ENCODE assay signal across 9 cellular contexts in the genomic region with DNA sequence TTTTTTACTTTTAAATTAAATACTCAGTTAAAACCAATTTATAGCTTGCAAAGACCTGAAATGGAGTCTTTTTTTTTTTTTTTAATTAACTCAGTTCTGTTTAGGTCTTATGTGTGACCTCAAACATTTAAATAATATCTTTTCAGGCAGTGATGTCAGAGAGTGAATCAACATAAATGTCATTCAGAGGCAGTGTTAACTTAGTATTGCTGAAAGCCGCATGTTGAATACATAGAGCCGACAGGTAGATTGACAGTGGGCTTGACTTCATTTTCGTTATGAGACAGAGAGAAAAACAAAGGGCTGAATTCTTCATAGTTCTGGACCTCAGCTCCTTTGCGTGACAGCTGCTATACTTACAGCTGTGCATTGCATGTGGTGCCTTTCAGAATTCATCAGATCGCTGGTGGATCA. TPM values are rescaled to one million over a fixed set of nuclear protein-coding genes. Genes with fewer than 3 reads are reported as not detected.
A peak's percentile ranks its signal among the peaks of the same experiment; 100 is the strongest.
DNase-seq lines count a peak whose midpoint lies in the region; ATAC-seq and TF ChIP-seq lines count a peak whose summit lies in the region.
"Had no signal": no experiment of that assay in that cellular context is flagged by ENCODE, and none has a peak within 500 bp of the region (broad histone marks: within the 10 kb centered on the region; RNA-seq: fewer than 3 reads in every experiment).

No MANE protein-coding gene starts in this region.

- no peaks in the 10 kb centered on the region for H3K27me3 Mint-ChIP-seq in activated naive CD4-positive, alpha-beta T cell treated with anti-CD3 and anti-CD28 coated beads, Interleukin-2, amount 50 U/mL, for 24 hours

- H3K36me3 ChIP-seq in Karpas-422 (ENCODE audit: insufficient read depth, low read length) (no peaks in the 10 kb centered on the region), endocrine pancreas (ENCODE audit: control insufficient read depth, insufficient read depth, low read length) (no peaks in the 10 kb centered on the region), thyroid gland (no peaks in the 10 kb centered on the region)
- H3K36me3 ChIP-seq: BE2C had no signal

- peak overlapping the region; percentile 49 for H3K4me3 Mint-ChIP-seq in activated naive CD4-positive, alpha-beta T cell treated with anti-CD3 and anti-CD28 coated beads, Interleukin-2, amount 50 U/mL, for 24 hours

- peaks cover 38% of the 10 kb centered on the region for H4K20me1 ChIP-seq in Karpas-422 (ENCODE audit: insufficient read depth, low read depth, low read length)

- no peak overlapping the region for H3K27ac Mint-ChIP-seq in activated naive CD4-positive, alpha-beta T cell treated with anti-CD3 and anti-CD28 coated beads, Interleukin-2, amount 50 U/mL, for 24 hours

- no peaks in the 10 kb centered on the region for H3K9me3 ChIP-seq in Karpas-422 (ENCODE audit: low read length)
- H3K9me3 ChIP-seq in endocrine pancreas (ENCODE audit: control insufficient read depth, low read length), result no peaks in the 10 kb centered on the region
- H3K9me3 ChIP-seq in thyroid gland, result no peaks in the 10 kb centered on the region
- no peaks in the 10 kb centered on the region for H3K9me3 ChIP-seq in right cardiac atrium (ENCODE audit: control insufficient read depth, low read length)
- H3K9me3 ChIP-seq: BE2C had no signal

- peak overlapping the region; percentile 81 for H3K4me2 ChIP-seq in Karpas-422 (ENCODE audit: low read depth, low read length, poor library complexity, severe bottlenecking)

- H3K36me3 Mint-ChIP-seq in activated naive CD4-positive, alpha-beta T cell treated with anti-CD3 and anti-CD28 coated beads, Interleukin-2, amount 50 U/mL, for 24 hours, result peaks cover 16% of the 10 kb centered on the region

- WGBS in thyroid gland, 2 donors, result 87 to 89% methylated on average over 5 of the region's 5 CpGs
- WGBS in right cardiac atrium, result 82% methylated on average over 5 of the region's 5 CpGs

- TF ChIP-seq CTCF in thyroid gland (IDR thresholded peaks at IDR 0.05), result no peak

- H3K9me2 ChIP-seq in Karpas-422 (replicated peaks; ENCODE audit: insufficient read depth, low read length), result no peaks in the 10 kb centered on the region

- H3K27me3 ChIP-seq in Karpas-422 (ENCODE audit: low read length) (no peaks in the 10 kb centered on the region), endocrine pancreas (ENCODE audit: control insufficient read depth, insufficient read depth, low read length) (no peaks in the 10 kb centered on the region), thyroid gland (no peaks in the 10 kb centered on the region), right cardiac atrium (ENCODE audit: control insufficient read depth, insufficient read depth) (no peaks in the 10 kb centered on the region)
- H3K27me3 ChIP-seq: BE2C had no signal

- H3K4me1 ChIP-seq in Karpas-422 (ENCODE audit: low read length), result peaks cover 68% of the 10 kb centered on the region
- H3K4me1 ChIP-seq in endocrine pancreas (ENCODE audit: control insufficient read depth, insufficient read depth, low read length), result peaks cover 20% of the 10 kb centered on the region
- H3K4me1 ChIP-seq in thyroid gland, result peaks cover 55 to 56% of the 10 kb centered on the region in 2 donors
- H3K4me1 ChIP-seq in right cardiac atrium (ENCODE audit: control insufficient read depth, insufficient read depth, low read length), result peaks cover 21% of the 10 kb centered on the region
- H3K4me1 ChIP-seq: BE2C had no signal

- H2AFZ ChIP-seq in Karpas-422 (ENCODE audit: low read length), result no peak overlapping the region

- DNase-seq in activated naive CD4-positive, alpha-beta T cell treated with Interleukin-2 at 50 U/mL for 16 hours, result no peak
- DNase-seq in Karpas-422, result no peak
- no peak for DNase-seq in thyroid gland
- DNase-seq in H4 (ENCODE audit: low spot score), result no peak
- DNase-seq in NCI-H69 (lab: John Stamatoyannopoulos, UW), result no peak
- no peak for DNase-seq in right cardiac atrium
- DNase-seq: BE2C had no signal

- peaks cover 67% of the 10 kb centered on the region for H3K79me2 ChIP-seq in Karpas-422 (ENCODE audit: low read length)

- H3K9me3 Mint-ChIP-seq in activated naive CD4-positive, alpha-beta T cell treated with anti-CD3 and anti-CD28 coated beads, Interleukin-2, amount 50 U/mL, for 24 hours, result no peaks in the 10 kb centered on the region

- H3K9ac ChIP-seq in Karpas-422 (ENCODE audit: low read length), result peak overlapping the region; percentile 89; the same call in 1 of the 2 replicates
- H3K9ac ChIP-seq in endocrine pancreas (ENCODE audit: control insufficient read depth, insufficient read depth, low read length), result no peak overlapping the region

- H3K4me1 Mint-ChIP-seq in activated naive CD4-positive, alpha-beta T cell treated with anti-CD3 and anti-CD28 coated beads, Interleukin-2, amount 50 U/mL, for 24 hours, result peaks cover 71% of the 10 kb centered on the region

- intact Hi-C loops in thyroid gland (cut with DNase I) (no loop called here), right cardiac atrium (cut with DNase I) (no loop called here)

- TF ChIP-seq POLR2A in thyroid gland (IDR thresholded peaks at IDR 0.05), result no peak

- no peak overlapping the region for H3K27ac ChIP-seq in Karpas-422 (ENCODE audit: low read length)
- H3K27ac ChIP-seq in thyroid gland, result peak overlapping the region in 2 of 3 donors; percentile 64 to 95
- no peak overlapping the region for H3K27ac ChIP-seq in right cardiac atrium (ENCODE audit: low read length)

- H3K4me3 ChIP-seq in Karpas-422 (ENCODE audit: low read length) (peak overlapping the region; percentile 91; the same call in 1 of the 2 replicates), endocrine pancreas (ENCODE audit: control insufficient read depth, insufficient read depth, low read length) (peak overlapping the region; percentile 92), thyroid gland (replicated peaks in 1 of 3) (peak overlapping the region in 1 of 3 donors; percentile 7), right cardiac atrium (ENCODE audit: low read length) (no peak overlapping the region)

- ATAC-seq in right cardiac atrium, result no peak

RNA-seq across cellular contexts. Expression of gene PRDM2, which starts 51.5 kb away (rescaled TPM):
- total RNA-seq in Karpas-422 (2014; rRNA removed; shearing (Covaris generic); ENCODE audit: low replicate concordance), result 28.3 and 36.0 TPM in 2 replicates
- 10 to 100 TPM; 39.5 to 63.9 (median 45.4) TPM for total RNA-seq in thyroid gland
- 3.4 and 5.1 TPM in 2 replicates for total RNA-seq in H4 (2014; rRNA removed; shearing (Covaris generic))
- total RNA-seq in right cardiac atrium, result 10 to 100 TPM; 37.2 to 45.9 (median 39.5) TPM
- 16.3 TPM for polyA plus RNA-seq in right cardiac atrium

Comparison
In these comparisons a context has a peak if more than half of its experiments do, and no peak if none do; other contexts are left out.
1. H3K27ac ChIP-seq: peak in thyroid gland (2 of 3); none in Karpas-422 (single experiment) and right cardiac atrium (single experiment).